Comparison of ENCODE assay signal across 11 cellular contexts in genomic region chr12:50934981-50935807, GRCh38. TPM values are rescaled to one million over a fixed set of nuclear protein-coding genes. Genes with fewer than 3 reads are reported as not detected.
A peak's percentile ranks its signal among the peaks of the same experiment; 100 is the strongest.
DNase-seq lines count a peak whose midpoint lies in the region; ATAC-seq, FAIRE-seq and TF ChIP-seq lines count a peak whose summit lies in the region.
"Had no signal": no experiment of that assay in that cellular context is flagged by ENCODE, and none has a peak within 500 bp of the region (broad histone marks: within the 10 kb centered on the region; RNA-seq: fewer than 3 reads in every experiment).

No MANE protein-coding gene starts in this region.

- H3K27ac ChIP-seq in BLaER1 treated with 17β-estradiol and CSF1 and Interleukin-3, amounts not matched to agents 10 nM and 100 nM = peak overlapping the region in 6 of 11 experiments; percentile 12 to 66 (median 33); a peak in 10 of 22 replicates

- peaks cover 10 to 36% (median 25%) of the 10 kb centered on the region in 11 experiments; a peak in 20 of 22 replicates for H3K36me3 ChIP-seq in BLaER1 treated with 17β-estradiol and CSF1 and Interleukin-3, amounts not matched to agents 10 nM and 100 nM
- no peaks in the 10 kb centered on the region for H3K36me3 ChIP-seq in H7 (replicated peaks; ENCODE audit: control insufficient read depth, insufficient read depth, low read length)

- no peaks in the 10 kb centered on the region for H3K9me3 Mint-ChIP-seq in progenitor cell of endocrine pancreas (ENCODE audit: low read depth)
- H3K9me3 Mint-ChIP-seq in glutamatergic neuron (ENCODE audit: unreplicated experiment) = no peaks in the 10 kb centered on the region

- H3K27me3 ChIP-seq in BLaER1 treated with 17β-estradiol and CSF1 and Interleukin-3, amounts not matched to agents 10 nM and 100 nM = no peaks in the 10 kb centered on the region
- no peaks in the 10 kb centered on the region for H3K27me3 ChIP-seq in H7 (ENCODE audit: control insufficient read depth, insufficient read depth, low read length)

- ATAC-seq in SK-N-SH treated with all-trans-retinoic acid at 6 μM for 48 hours = peak; percentile 72

- FAIRE-seq in GM19239 (lab: Jason Lieb, UNC) = no peak
- FAIRE-seq: frontal cortex had no signal

- H3K4me3 Mint-ChIP-seq in progenitor cell of endocrine pancreas (ENCODE audit: low read depth) (no peak overlapping the region), glutamatergic neuron (ENCODE audit: unreplicated experiment) (no peak overlapping the region)

- no peak overlapping the region for H3K4me3 ChIP-seq in BLaER1 treated with 17β-estradiol and CSF1 and Interleukin-3, amounts not matched to agents 10 nM and 100 nM
- H3K4me3 ChIP-seq in fibroblast of villous mesenchyme (ENCODE audit: low read depth, low read length) (no peak overlapping the region), H7 (ENCODE audit: insufficient read depth, low read depth, low read length) (no peak overlapping the region)

- TF ChIP-seq CTCF in fibroblast of villous mesenchyme (IDR thresholded peaks at IDR 0.05; ENCODE audit: insufficient read depth, low read depth, low read length) (no peak), progenitor cell of endocrine pancreas (IDR thresholded peaks at IDR 0.05; ENCODE audit: unreplicated experiment) (no peak), glutamatergic neuron (IDR thresholded peaks at IDR 0.05; ENCODE audit: partially characterized antibody, unreplicated experiment) (no peak)

- peak overlapping the region in 7 of 11 experiments; percentile 4 to 75 (median 63); a peak in 10 of 22 replicates for H3K4me2 ChIP-seq in BLaER1 treated with 17β-estradiol and CSF1 and Interleukin-3, amounts not matched to agents 10 nM and 100 nM

- H3K27me3 Mint-ChIP-seq in progenitor cell of endocrine pancreas (no peaks in the 10 kb centered on the region), glutamatergic neuron (ENCODE audit: unreplicated experiment) (no peaks in the 10 kb centered on the region)

- peaks cover 25 to 37% (median 33%) of the 10 kb centered on the region in 11 experiments for H3K9me3 ChIP-seq in BLaER1 treated with 17β-estradiol and CSF1 and Interleukin-3, amounts not matched to agents 10 nM and 100 nM (replicated peaks in 1 of 11)

- H4K20me1 ChIP-seq in BLaER1 treated with 17β-estradiol and CSF1 and Interleukin-3, amounts not matched to agents 10 nM and 100 nM = no peaks in the 10 kb centered on the region; a peak in 1 of 22 replicates

- H3K4me1 Mint-ChIP-seq in progenitor cell of endocrine pancreas (ENCODE audit: low read depth) = peaks cover 26% of the 10 kb centered on the region
- H3K4me1 Mint-ChIP-seq in glutamatergic neuron (ENCODE audit: low read depth, unreplicated experiment) = no peaks in the 10 kb centered on the region

- peak overlapping the region in 2 of 11 experiments; percentile 16 to 18; a peak in 2 of 22 replicates for H3K9ac ChIP-seq in BLaER1 treated with 17β-estradiol and CSF1 and Interleukin-3, amounts not matched to agents 10 nM and 100 nM

- peak; percentile 85 for DNase-seq in fibroblast of villous mesenchyme (ENCODE audit: low read depth)
- no peak for DNase-seq in progenitor cell of endocrine pancreas (ENCODE audit: low spot score, unreplicated experiment)
- DNase-seq in GM19239 (ENCODE audit: insufficient read length, low spot score) = no peak
- no peak for DNase-seq in glutamatergic neuron
- no peak for DNase-seq in NCI-H1436 (lab: John Stamatoyannopoulos, UW)
- DNase-seq in H7 = no peak
- DNase-seq: DMS153; NK-92 treated with Interleukin-12 subunit alpha and Interleukin-12 subunit beta, amount 100 ng/mL, for 24 hours had no signal

- H3K36me3 Mint-ChIP-seq in progenitor cell of endocrine pancreas (ENCODE audit: insufficient read depth) = no peaks in the 10 kb centered on the region
- H3K36me3 Mint-ChIP-seq in glutamatergic neuron (ENCODE audit: unreplicated experiment) = no peaks in the 10 kb centered on the region

- H3K27ac Mint-ChIP-seq in progenitor cell of endocrine pancreas = peak overlapping the region; percentile 88
- H3K27ac Mint-ChIP-seq in glutamatergic neuron (ENCODE audit: unreplicated experiment) = no peak overlapping the region

- H3K4me1 ChIP-seq in BLaER1 treated with 17β-estradiol and CSF1 and Interleukin-3, amounts not matched to agents 10 nM and 100 nM = peaks cover 0 to 39% (median 17%) of the 10 kb centered on the region in 10 experiments; a peak in 10 of 20 replicates

TF ChIP-seq in SK-N-SH treated with all-trans-retinoic acid at 6 μM for 48 hours, 23 proteins besides CTCF, POLR2A, EP300 and RAD21:
- TF ChIP-seq TCF4 (CRISPR knock-in tag; IDR thresholded peaks at IDR 0.05; ENCODE audit: borderline replicate concordance) (no peak), CSRNP3 (CRISPR knock-in tag; IDR thresholded peaks at IDR 0.05) (no peak), GLIS3 (CRISPR knock-in tag; IDR thresholded peaks at IDR 0.05) (0 out of 2 replicates have a peak, but pooled peaks have one; percentile 31), ARNTL (CRISPR knock-in tag; IDR thresholded peaks at IDR 0.05; ENCODE audit: borderline replicate concordance, low read depth) (no peak), ISL1 (CRISPR knock-in tag; IDR thresholded peaks at IDR 0.05) (peak; percentile 88), TOX (CRISPR knock-in tag; IDR thresholded peaks at IDR 0.05; ENCODE audit: borderline replicate concordance) (no peak), ZNF565 (CRISPR knock-in tag; conservative IDR thresholded peaks at IDR 0.05; ENCODE audit: low read depth) (no peak), BACH2 (CRISPR knock-in tag; IDR thresholded peaks at IDR 0.05; ENCODE audit: borderline replicate concordance) (no peak)

RNA-seq across cellular contexts. Expression of gene HIGD1C, which starts 17.1 kb away (rescaled TPM):
- total RNA-seq in fibroblast of villous mesenchyme (not detected in 2 replicates), progenitor cell of endocrine pancreas (not detected in 2 replicates), glutamatergic neuron (ENCODE audit: unreplicated experiment) (not detected)
- not detected in 2 replicates for total RNA-seq in H7 (2014; rRNA removed; shearing (Covaris generic))
- total RNA-seq: frontal cortex had no signal
